ENCODE assay signal across 7 cellular contexts in the genomic region with DNA sequence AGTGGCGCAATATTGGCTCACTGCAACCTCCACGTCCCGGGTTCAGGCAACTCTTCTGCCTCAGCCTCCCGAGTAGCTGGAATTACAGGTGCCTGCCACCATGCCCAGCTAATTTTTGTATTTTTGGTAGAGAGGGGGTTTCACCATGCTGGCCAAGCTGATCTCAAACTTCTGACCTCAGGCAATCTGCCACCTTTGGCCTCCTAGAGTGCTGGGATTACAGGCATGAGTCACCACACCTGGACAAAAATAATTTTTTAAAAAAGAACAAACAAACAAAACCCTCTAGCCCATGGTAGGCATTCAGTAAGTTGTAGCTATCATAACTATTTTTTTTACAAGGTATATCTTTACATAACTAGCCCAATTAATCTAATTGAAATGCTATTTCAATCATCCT.
"Had no signal": no experiment of that assay in that cellular context is flagged by ENCODE, and none has a peak within 500 bp of the region (broad histone marks: within the 10 kb centered on the region; RNA-seq: fewer than 3 reads in every experiment).

No MANE protein-coding gene starts in this region.

- DNase-seq: H7, HFFc6, IMR-90, KG1 had no signal

- H3K4me1 ChIP-seq: HAP-1 had no signal

- H3K36me3 ChIP-seq: HAP-1 had no signal

- H3K9me3 Mint-ChIP-seq: GM23338, HFFc6 had no signal

- H3K4me3 ChIP-seq: GM23338, HAP-1, K562 had no signal

- H3K4me3 Mint-ChIP-seq: GM23338, HFFc6 had no signal

- H3K27ac Mint-ChIP-seq: GM23338, HFFc6 had no signal

- H3K9me3 ChIP-seq: HAP-1 had no signal

- H3K4me1 Mint-ChIP-seq: GM23338 had no signal

- H3K4me2 ChIP-seq: GM23338 had no signal
